Comparison of ENCODE assay signal across 9 cellular contexts in genomic region chr21:46099476-46099875, GRCh38. TPM values are rescaled to one million over a fixed set of nuclear protein-coding genes. Genes with fewer than 3 reads are reported as not detected.
DNase-seq lines count a peak whose midpoint lies in the region; ATAC-seq and TF ChIP-seq lines count a peak whose summit lies in the region.
"Had no signal": no experiment of that assay in that cellular context is flagged by ENCODE, and none has a peak within 500 bp of the region (broad histone marks: within the 10 kb centered on the region; RNA-seq: fewer than 3 reads in every experiment).

No MANE protein-coding gene starts in this region.

- H3K27ac Mint-ChIP-seq in GM23338: no peak overlapping the region
- H3K27ac Mint-ChIP-seq in activated naive CD8-positive, alpha-beta T cell treated with anti-CD3 and anti-CD28 coated beads, Interleukin-2, amount 50 U/mL, for 24 hours: no peak overlapping the region

- peaks cover 14% of the 10 kb centered on the region for H3K9me3 ChIP-seq in hepatocyte (ENCODE audit: low read depth)
- H3K9me3 ChIP-seq in skeletal muscle tissue (ENCODE audit: control insufficient read depth in 3 of 3, low read length in 3 of 3): peaks cover 0 to 6% (median 0%) of the 10 kb centered on the region in 3 donors

- peak overlapping the region; percentile 66 for H3K4me3 ChIP-seq in GM23338
- peak overlapping the region; percentile 18 for H3K4me3 ChIP-seq in hepatocyte
- peak overlapping the region; percentile 36 to 68 (median 58) for H3K4me3 ChIP-seq in skeletal muscle tissue (ENCODE audit: low read length in 3 of 3)

- H3K4me1 ChIP-seq in GM23338 (ENCODE audit: insufficient read depth): 0 out of 2 replicates have a peak, but pooled peaks cover 3% of the 10 kb centered on the region
- peaks cover 6% of the 10 kb centered on the region for H3K4me1 ChIP-seq in hepatocyte (ENCODE audit: insufficient read depth)
- H3K4me1 ChIP-seq in skeletal muscle tissue (ENCODE audit: control insufficient read depth in 3 of 3, insufficient read depth in 3 of 3, low read length in 3 of 3): peaks cover 0 to 6% (median 0%) of the 10 kb centered on the region in 3 donors

- no peak for TF ChIP-seq CTCF in GM23338 (conservative IDR thresholded peaks at IDR 0.05; ENCODE audit: low read depth in 2 of 2)
- no peak for TF ChIP-seq CTCF in hepatocyte (IDR thresholded peaks at IDR 0.05; ENCODE audit: poor library complexity)

- H4K20me1 ChIP-seq in GM23338 (replicated peaks; ENCODE audit: insufficient read depth): peaks cover 10% of the 10 kb centered on the region; the same call in 1 of the 2 replicates
- H4K20me1 ChIP-seq in hepatocyte (ENCODE audit: insufficient read depth, poor library complexity, severe bottlenecking): peaks cover 23% of the 10 kb centered on the region

- ATAC-seq in GM23338 (peak; percentile 26), HG02885 (IDR thresholded peaks at IDR 0.05; ENCODE audit: poor library complexity, unreplicated experiment) (no peak), HG02610 (IDR thresholded peaks at IDR 0.05; ENCODE audit: unreplicated experiment) (no peak), GM18520 (IDR thresholded peaks at IDR 0.05; ENCODE audit: unreplicated experiment) (no peak)
- ATAC-seq in activated naive CD8-positive, alpha-beta T cell treated with anti-CD3 and anti-CD28 coated beads, Interleukin-2, amount 50 U/mL, for 24 hours: no peak

- H3K9me2 ChIP-seq in GM23338 (ENCODE audit: insufficient read depth) (no peaks in the 10 kb centered on the region), hepatocyte (replicated peaks; ENCODE audit: insufficient read depth) (no peaks in the 10 kb centered on the region)

- H3K27me3 ChIP-seq in GM23338 (ENCODE audit: insufficient read depth): peaks cover 14% of the 10 kb centered on the region; the same call in 1 of the 2 replicates
- peaks cover 23% of the 10 kb centered on the region for H3K27me3 ChIP-seq in hepatocyte
- peaks cover 11 to 23% (median 20%) of the 10 kb centered on the region in 3 donors for H3K27me3 ChIP-seq in skeletal muscle tissue (ENCODE audit: control insufficient read depth in 3 of 3, insufficient read depth in 3 of 3, low read length in 3 of 3)

- DNase-seq in GM23338 (ENCODE audit: low spot score): peak; percentile 57
- DNase-seq in activated naive CD8-positive, alpha-beta T cell treated with anti-CD3 and anti-CD28 coated beads, Interleukin-2, amount 50 U/mL, for 24 hours: no peak
- DNase-seq in hepatocyte (ENCODE audit: low spot score): peak; percentile 55
- DNase-seq in activated effector memory CD4-positive, alpha-beta T cell treated with anti-CD3 and anti-CD28 coated beads, Interleukin-2, amount 50 U/mL, for 16 hours: no peak

- H2AFZ ChIP-seq in GM23338: no peak overlapping the region
- no peak overlapping the region for H2AFZ ChIP-seq in hepatocyte

- peaks cover 19% of the 10 kb centered on the region for H3K27me3 Mint-ChIP-seq in GM23338 (ENCODE audit: insufficient read depth, low read depth, poor library complexity)
- H3K27me3 Mint-ChIP-seq in activated naive CD8-positive, alpha-beta T cell treated with anti-CD3 and anti-CD28 coated beads, Interleukin-2, amount 50 U/mL, for 24 hours: peaks cover 39% of the 10 kb centered on the region

- H3K9ac ChIP-seq in skeletal muscle tissue (ENCODE audit: low read depth in 1 of 3, low read length in 3 of 3): peak overlapping the region in 1 of 3 donors; percentile 25

- no peaks in the 10 kb centered on the region for H3F3A ChIP-seq in GM23338 (replicated peaks; ENCODE audit: low read depth)

- H3K79me2 ChIP-seq in GM23338 (replicated peaks; ENCODE audit: insufficient read depth): peaks cover 49% of the 10 kb centered on the region
- H3K79me2 ChIP-seq in hepatocyte: peaks cover 62% of the 10 kb centered on the region

- H3K4me1 Mint-ChIP-seq in GM23338: peaks cover 3% of the 10 kb centered on the region; the same call in 1 of the 3 replicates
- peaks cover 16% of the 10 kb centered on the region for H3K4me1 Mint-ChIP-seq in activated naive CD8-positive, alpha-beta T cell treated with anti-CD3 and anti-CD28 coated beads, Interleukin-2, amount 50 U/mL, for 24 hours

- H3K4me3 Mint-ChIP-seq in GM23338: peak overlapping the region; percentile 74; the same call in 2 of the 3 replicates
- H3K4me3 Mint-ChIP-seq in activated naive CD8-positive, alpha-beta T cell treated with anti-CD3 and anti-CD28 coated beads, Interleukin-2, amount 50 U/mL, for 24 hours: peak overlapping the region; percentile 70

- H3K9me3 Mint-ChIP-seq in GM23338: peaks cover 18% of the 10 kb centered on the region
- H3K9me3 Mint-ChIP-seq in activated naive CD8-positive, alpha-beta T cell treated with anti-CD3 and anti-CD28 coated beads, Interleukin-2, amount 50 U/mL, for 24 hours: peaks cover 20% of the 10 kb centered on the region

- H3K4me2 ChIP-seq in GM23338 (peak overlapping the region; percentile 82), hepatocyte (peak overlapping the region; percentile 95)

- H3K27ac ChIP-seq in GM23338 (ENCODE audit: low read depth) (no peak overlapping the region), hepatocyte (peak overlapping the region; percentile 87), skeletal muscle tissue (ENCODE audit: low read depth, low read length) (no peak overlapping the region)
- H3K27ac ChIP-seq: epithelial cell of prostate had no signal

- H3K36me3 ChIP-seq in GM23338 (ENCODE audit: insufficient read depth): no peaks in the 10 kb centered on the region
- H3K36me3 ChIP-seq in hepatocyte (replicated peaks; ENCODE audit: insufficient read depth, low read depth): peaks cover 5% of the 10 kb centered on the region
- no peaks in the 10 kb centered on the region for H3K36me3 ChIP-seq in skeletal muscle tissue (ENCODE audit: control insufficient read depth in 3 of 3, insufficient read depth in 3 of 3, low read length in 3 of 3)

- WGBS in hepatocyte (ENCODE audit: low lambda C conversion rate, missing lambda C conversion rate): 25% methylated on average over 17 of the region's 18 CpGs

- peaks cover 18% of the 10 kb centered on the region for H3K36me3 Mint-ChIP-seq in GM23338 (ENCODE audit: low read depth)
- peaks cover 13% of the 10 kb centered on the region for H3K36me3 Mint-ChIP-seq in activated naive CD8-positive, alpha-beta T cell treated with anti-CD3 and anti-CD28 coated beads, Interleukin-2, amount 50 U/mL, for 24 hours (ENCODE audit: low read depth)

TF ChIP-seq in GM23338, 12 proteins besides CTCF, POLR2A, EP300 and RAD21:
- TF ChIP-seq JUNB (IDR thresholded peaks at IDR 0.05; ENCODE audit: unreplicated experiment) (no peak), ZNF331 (CRISPR knock-in tag; IDR thresholded peaks at IDR 0.05; ENCODE audit: low read depth) (no peak), CREB1 (CRISPR knock-in tag; IDR thresholded peaks at IDR 0.05; ENCODE audit: low read depth) (no peak), STAT1 (IDR thresholded peaks at IDR 0.05; ENCODE audit: unreplicated experiment) (no peak)

RNA-seq across cellular contexts. Expression of gene COL6A2, which starts 1.6 kb away (rescaled TPM):
- 68.5 and 89.2 TPM in 2 replicates for total RNA-seq in GM23338 (2014; rRNA removed; shearing (Covaris generic))
- polyA plus RNA-seq in GM23338 (2016; fragmentation: Nextera tagmentation; extraction: Ambion mirVana) (28.4 and 31.8 TPM in 2 replicates), hepatocyte (832 and 940 TPM in 2 replicates)
- total RNA-seq in hepatocyte (389 and 509 TPM in 2 replicates), skeletal muscle tissue (459 TPM)

RNA-seq across cellular contexts. Expression of gene FTCD, which starts 55.9 kb away (rescaled TPM):
- total RNA-seq in GM23338 (2014; rRNA removed; shearing (Covaris generic)): 0.90 and 3.3 TPM in 2 replicates
- polyA plus RNA-seq in GM23338 (2016; fragmentation: Nextera tagmentation; extraction: Ambion mirVana) (2.3 and 2.6 TPM in 2 replicates), hepatocyte (60.9 and 76.8 TPM in 2 replicates)
- total RNA-seq in hepatocyte (25.8 and 27.5 TPM in 2 replicates), skeletal muscle tissue (0.52 TPM)

Comparison
In these comparisons a context has a peak if more than half of its experiments do, and no peak if none do; other contexts are left out.
1. DNase-seq: peak in GM23338 (single experiment) and hepatocyte (single experiment); none in activated naive CD8-positive, alpha-beta T cell treated with anti-CD3 and anti-CD28 coated beads, Interleukin-2, amount 50 U/mL, for 24 hours (single experiment) and activated effector memory CD4-positive, alpha-beta T cell treated with anti-CD3 and anti-CD28 coated beads, Interleukin-2, amount 50 U/mL, for 16 hours (single experiment).
2. Peak in every context shown above with its lines, with median percentiles within 50 percentile points of each other: H3K4me3 ChIP-seq.